In genomic region chr4:61853041-61853440, GRCh38 we compare ENCODE assay signal across 15 cellular contexts.
A peak's percentile ranks its signal among the peaks of the same experiment; 100 is the strongest.
DNase-seq lines count a peak whose midpoint lies in the region; ATAC-seq, FAIRE-seq and TF ChIP-seq lines count a peak whose summit lies in the region.
"Had no signal": no experiment of that assay in that cellular context is flagged by ENCODE, and none has a peak within 500 bp of the region (broad histone marks: within the 10 kb centered on the region; RNA-seq: fewer than 3 reads in every experiment).

No MANE protein-coding gene starts in this region.

- peak in 1 of 2 experiments; percentile 56; a peak in 1 of 3 replicates for TF ChIP-seq EP300 in H1 (IDR thresholded peaks at IDR 0.05; ENCODE audit: borderline replicate concordance in 1 of 2, low read depth in 2 of 2, low read length in 2 of 2)

- H3K9me3 ChIP-seq in H9 (ENCODE audit: control insufficient read depth, low read depth, low read length) (no peaks in the 10 kb centered on the region), H1 (ENCODE audit: insufficient read depth in 2 of 2, low read depth in 1 of 2, low read length in 1 of 2) (no peaks in the 10 kb centered on the region), iPS DF 6.9 (ENCODE audit: control insufficient read depth, insufficient read depth, low read length) (no peaks in the 10 kb centered on the region), vagina (no peaks in the 10 kb centered on the region)
- H3K9me3 ChIP-seq: BLaER1 treated with 17β-estradiol and CSF1 and Interleukin-3, amounts not matched to agents 10 nM and 100 nM had no signal

- H3K4me1 Mint-ChIP-seq in H9 (peaks cover 25 to 26% of the 10 kb centered on the region in 2 experiments), progenitor cell of endocrine pancreas (ENCODE audit: low read depth) (no peaks in the 10 kb centered on the region)
- H3K4me1 Mint-ChIP-seq: CD4-positive, CD25-positive, alpha-beta regulatory T cell; IgD-negative memory B cell had no signal

- H3K18ac ChIP-seq in H9 (ENCODE audit: insufficient read length, low read depth, low read length): no peak overlapping the region
- H3K18ac ChIP-seq in H1 (ENCODE audit: extremely low read depth, low read length): no peak overlapping the region; the same call in 1 of the 2 replicates

- intact Hi-C loops in vagina (cut with DNase I): no loop called here

- H3K9me3 Mint-ChIP-seq in H9: peaks cover 3 to 7% of the 10 kb centered on the region in 2 experiments; a peak in 4 of 5 replicates
- no peaks in the 10 kb centered on the region for H3K9me3 Mint-ChIP-seq in progenitor cell of endocrine pancreas (ENCODE audit: low read depth)

- POLR2A ChIA-PET in H1 (lab: Charles Lee; ENCODE audit: partially characterized antibody): interaction anchor here (0.7 to 1.9 kb wide), 4 partner anchors 14 to 88 kb away, joined by 3 to 6 read pairs (median 3); no protein-coding TSS in a partner anchor

- H2AK5ac ChIP-seq in H9 (ENCODE audit: insufficient read length, low read length) (no peak overlapping the region), H1 (ENCODE audit: low read depth, low read length) (no peak overlapping the region)

- peak overlapping the region in 2 of 3 experiments; percentile 21 to 95; a peak in 4 of 7 replicates for H3K27ac Mint-ChIP-seq in H9
- H3K27ac Mint-ChIP-seq in progenitor cell of endocrine pancreas: peak overlapping the region; percentile 18
- H3K27ac Mint-ChIP-seq: IgD-negative memory B cell had no signal

- no peak overlapping the region for H3T11ph ChIP-seq in H9 (ENCODE audit: low read length)

- CTCF ChIA-PET in H1 (lab: Charles Lee; ENCODE audit: partially characterized antibody): interaction anchor here (1.3 to 1.8 kb wide), 2 partner anchors 12 to 16 kb away, joined by 3 to 7 read pairs; no protein-coding TSS in a partner anchor

- no peak for ATAC-seq in GM18517 (IDR thresholded peaks at IDR 0.05; ENCODE audit: unreplicated experiment)

- peak; percentile 70 for DNase-seq in H9
- DNase-seq in H1 (ENCODE audit: low read depth in 1 of 2, low spot score in 2 of 2): peak in 1 of 2 experiments; percentile 33
- peak; percentile 31 for DNase-seq in iPS DF 6.9 (ENCODE audit: low read depth, low spot score)
- DNase-seq in progenitor cell of endocrine pancreas (ENCODE audit: low spot score, unreplicated experiment): no peak
- no peak for DNase-seq in vagina (ENCODE audit: extremely low spot score in 2 of 2)
- no peak for DNase-seq in NCI-H524 treated with DMSO at 0.1 percent for 48 hours (lab: John Stamatoyannopoulos, UW)
- DNase-seq: ACHN; CD4-positive, CD25-positive, alpha-beta regulatory T cell; DMS53; GF-D8; KG1 had no signal

- WGBS in H9 (ENCODE audit: extremely low coverage, insufficient read length, low lambda C conversion rate): no CpG with 5 or more reads among the region's 6 CpGs
- WGBS in H1 (ENCODE audit: extremely low coverage in 1 of 2, insufficient coverage in 1 of 2, insufficient read length in 1 of 2, insufficient replicate concordance in 2 of 2, low coverage in 1 of 2, low lambda C conversion rate in 2 of 2, missing lambda C conversion rate in 1 of 2), 2 experiments: 43% methylated on average over 6 of the region's 6 CpGs; no CpG with 5 or more reads in 1 of the 2 experiments
- no CpG with 5 or more reads among the region's 6 CpGs for WGBS in iPS DF 6.9 (ENCODE audit: insufficient coverage, insufficient read length)

- H3K23ac ChIP-seq in H9 (ENCODE audit: insufficient read length, low read depth, low read length): no peak overlapping the region
- H3K23ac ChIP-seq in H1 (ENCODE audit: insufficient read length): no peak overlapping the region

- H2BK120ac ChIP-seq in H9 (ENCODE audit: low read depth, low read length, poor library complexity, severe bottlenecking) (no peak overlapping the region), H1 (replicated peaks; ENCODE audit: low read depth, low read length) (no peak overlapping the region)

- H2BK15ac ChIP-seq in H9 (ENCODE audit: low read depth, low read length) (no peak overlapping the region), H1 (ENCODE audit: low read length) (no peak overlapping the region)

- no peak overlapping the region for H4K91ac ChIP-seq in H9 (ENCODE audit: insufficient read length, low read depth, low read length)
- H4K91ac ChIP-seq in H1 (replicated peaks; ENCODE audit: insufficient read length, low read length): no peak overlapping the region

- H3K4me3 ChIP-seq in H1 (ENCODE audit: extremely low read depth in 1 of 4, insufficient read depth in 2 of 4, low read depth in 3 of 4, low read length in 4 of 4): peak overlapping the region in 1 of 4 experiments; percentile 20; a peak in 1 of 8 replicates
- H3K4me3 ChIP-seq in iPS DF 6.9 (ENCODE audit: low read length): no peak overlapping the region
- no peak overlapping the region for H3K4me3 ChIP-seq in vagina
- H3K4me3 ChIP-seq: BLaER1 treated with 17β-estradiol and CSF1 and Interleukin-3, amounts not matched to agents 10 nM and 100 nM had no signal

- H2BK12ac ChIP-seq in H9 (ENCODE audit: insufficient read length, low read depth, low read length) (no peak overlapping the region), H1 (ENCODE audit: low read depth, low read length) (no peak overlapping the region)

- H4K20me1 ChIP-seq in H9 (ENCODE audit: control insufficient read depth, insufficient read depth, insufficient read length) (no peaks in the 10 kb centered on the region), H1 (replicated peaks in 1 of 2; ENCODE audit: control insufficient read depth in 1 of 2, insufficient read depth in 2 of 2, low read length in 2 of 2) (no peaks in the 10 kb centered on the region)
- H4K20me1 ChIP-seq: BLaER1 treated with 17β-estradiol and CSF1 and Interleukin-3, amounts not matched to agents 10 nM and 100 nM had no signal

- FAIRE-seq in H1 (lab: Jason Lieb, UNC): peak; percentile 73
- FAIRE-seq: H54 had no signal

- no peaks in the 10 kb centered on the region for H3K27me3 ChIP-seq in H9 (ENCODE audit: insufficient read depth, low read length)
- 0 out of 7 replicates have a peak, but pooled peaks cover 0 to 2% (median 0%) of the 10 kb centered on the region in 4 experiments for H3K27me3 ChIP-seq in H1 (replicated peaks in 1 of 4; ENCODE audit: control insufficient read depth in 3 of 4, extremely low read depth in 1 of 4, insufficient read depth in 3 of 4, low read length in 3 of 4)
- no peaks in the 10 kb centered on the region for H3K27me3 ChIP-seq in iPS DF 6.9 (ENCODE audit: control insufficient read depth, insufficient read depth, low read length)
- H3K27me3 ChIP-seq in vagina: no peaks in the 10 kb centered on the region
- H3K27me3 ChIP-seq: BLaER1 treated with 17β-estradiol and CSF1 and Interleukin-3, amounts not matched to agents 10 nM and 100 nM had no signal

- TF ChIP-seq RAD21 in H1 (IDR thresholded peaks at IDR 0.05 in 1 of 2, conservative IDR thresholded peaks at IDR 0.05 in 1 of 2; ENCODE audit: low read depth in 2 of 2, low read length in 2 of 2): peak in 1 of 2 experiments; percentile 41; a peak in 2 of 4 replicates

- no peaks in the 10 kb centered on the region for H3K23me2 ChIP-seq in H9 (ENCODE audit: insufficient read length, low read depth, low read length, poor library complexity, severe bottlenecking)
- no peaks in the 10 kb centered on the region for H3K23me2 ChIP-seq in H1 (ENCODE audit: low read depth, low read length)

- H3K79me1 ChIP-seq in H9 (ENCODE audit: insufficient read depth, low read depth, low read length, poor library complexity, severe bottlenecking) (no peaks in the 10 kb centered on the region), H1 (ENCODE audit: low read depth, low read length) (no peaks in the 10 kb centered on the region)

- H2BK20ac ChIP-seq in H9 (ENCODE audit: low read depth, low read length, poor library complexity, severe bottlenecking) (no peak overlapping the region), H1 (ENCODE audit: low read length) (no peak overlapping the region)

- no peaks in the 10 kb centered on the region for H3K79me2 ChIP-seq in H9 (ENCODE audit: insufficient read depth, low read length)
- H3K79me2 ChIP-seq in H1 (ENCODE audit: control insufficient read depth in 1 of 2, insufficient read depth in 2 of 2, low read length in 2 of 2): no peaks in the 10 kb centered on the region

- H4K5ac ChIP-seq in H9 (ENCODE audit: insufficient read length, low read depth, low read length) (no peak overlapping the region), H1 (ENCODE audit: insufficient read length, low read depth, low read length) (no peak overlapping the region)

- H3K4me3 Mint-ChIP-seq in H9: peak overlapping the region in 1 of 2 experiments; percentile 59; a peak in 2 of 5 replicates
- H3K4me3 Mint-ChIP-seq in progenitor cell of endocrine pancreas (ENCODE audit: low read depth): no peak overlapping the region
- H3K4me3 Mint-ChIP-seq: CD4-positive, CD25-positive, alpha-beta regulatory T cell; IgD-negative memory B cell had no signal

- TF ChIP-seq CTCF in H9 (conservative IDR thresholded peaks at IDR 0.05) (no peak), H1 (IDR thresholded peaks at IDR 0.05; ENCODE audit: control extremely low read depth in 1 of 3, insufficient read depth in 1 of 3, low read depth in 1 of 3, low read length in 3 of 3) (no peak), progenitor cell of endocrine pancreas (IDR thresholded peaks at IDR 0.05; ENCODE audit: unreplicated experiment) (no peak), vagina (IDR thresholded peaks at IDR 0.05) (no peak)

- H3K56ac ChIP-seq in H9 (ENCODE audit: insufficient read length, low read depth, low read length) (no peak overlapping the region), H1 (replicated peaks; ENCODE audit: insufficient read length, low read depth, low read length) (no peak overlapping the region)

- H2AFZ ChIP-seq in H9 (ENCODE audit: low read length): no peak overlapping the region
- H2AFZ ChIP-seq in H1 (ENCODE audit: low read length): no peak overlapping the region

- no peak overlapping the region for H3K9ac ChIP-seq in H9 (ENCODE audit: extremely low read depth, insufficient read length, low read length)
- no peak overlapping the region for H3K9ac ChIP-seq in H1 (replicated peaks in 1 of 4; ENCODE audit: extremely low read depth in 1 of 4, low read depth in 3 of 4, low read length in 3 of 4)
- H3K9ac ChIP-seq: BLaER1 treated with 17β-estradiol and CSF1 and Interleukin-3, amounts not matched to agents 10 nM and 100 nM had no signal

- H3K36me3 Mint-ChIP-seq in H9 (ENCODE audit: insufficient read depth in 1 of 3, low read depth in 3 of 3): peaks cover 0 to 15% (median 2%) of the 10 kb centered on the region in 3 experiments; a peak in 5 of 7 replicates
- no peaks in the 10 kb centered on the region for H3K36me3 Mint-ChIP-seq in progenitor cell of endocrine pancreas (ENCODE audit: insufficient read depth)
- H3K36me3 Mint-ChIP-seq: CD4-positive, CD25-positive, alpha-beta regulatory T cell; IgD-negative memory B cell had no signal

- H2BK5ac ChIP-seq in H9 (ENCODE audit: insufficient read length, low read length) (no peak overlapping the region), H1 (ENCODE audit: low read depth, low read length) (no peak overlapping the region)

- no peak overlapping the region for H3K14ac ChIP-seq in H9 (ENCODE audit: insufficient read depth, low read length)
- H3K14ac ChIP-seq in H1 (ENCODE audit: insufficient read length): no peak overlapping the region

- H3K36me3 ChIP-seq in H1 (ENCODE audit: control insufficient read depth in 2 of 4, insufficient read depth in 4 of 4, low read length in 3 of 4) (no peaks in the 10 kb centered on the region), iPS DF 6.9 (ENCODE audit: control insufficient read depth, insufficient read depth, low read length) (no peaks in the 10 kb centered on the region; the same call in 1 of the 2 replicates), vagina (no peaks in the 10 kb centered on the region)
- H3K36me3 ChIP-seq: BLaER1 treated with 17β-estradiol and CSF1 and Interleukin-3, amounts not matched to agents 10 nM and 100 nM had no signal

- H3K27me3 Mint-ChIP-seq in H9 (ENCODE audit: low read depth): no peaks in the 10 kb centered on the region
- H3K27me3 Mint-ChIP-seq in progenitor cell of endocrine pancreas: no peaks in the 10 kb centered on the region
- H3K27me3 Mint-ChIP-seq: CD4-positive, CD25-positive, alpha-beta regulatory T cell; IgD-negative memory B cell had no signal

- TF ChIP-seq POLR2A in H1 (IDR thresholded peaks at IDR 0.05; ENCODE audit: control extremely low read depth in 1 of 2, low read depth in 2 of 2, low read length in 2 of 2) (no peak), vagina (IDR thresholded peaks at IDR 0.05) (no peak)

- no peak overlapping the region for H4K8ac ChIP-seq in H9 (replicated peaks; ENCODE audit: insufficient read length, low read depth, low read length)
- H4K8ac ChIP-seq in H1 (ENCODE audit: extremely low read depth, insufficient read depth, low read length): no peak overlapping the region

- H3K4me2 ChIP-seq in H9 (ENCODE audit: insufficient read depth, insufficient read length, low read length) (peak overlapping the region; percentile 16), H1 (ENCODE audit: insufficient read depth in 1 of 2, low read depth in 2 of 2, low read length in 2 of 2) (peak overlapping the region; percentile 38 to 47)
- H3K4me2 ChIP-seq: BLaER1 treated with 17β-estradiol and CSF1 and Interleukin-3, amounts not matched to agents 10 nM and 100 nM had no signal

- no peak overlapping the region for H3K27ac ChIP-seq in H9 (ENCODE audit: insufficient read length, low read depth, low read length)
- H3K27ac ChIP-seq in H1 (ENCODE audit: low read depth, low read length): no peak overlapping the region
- no peak overlapping the region for H3K27ac ChIP-seq in iPS DF 6.9 (ENCODE audit: low read length)
- no peak overlapping the region for H3K27ac ChIP-seq in vagina
- H3K27ac ChIP-seq: BLaER1 treated with 17β-estradiol and CSF1 and Interleukin-3, amounts not matched to agents 10 nM and 100 nM had no signal

- H3K4ac ChIP-seq in H9 (ENCODE audit: low read depth, low read length) (no peak overlapping the region), H1 (replicated peaks; ENCODE audit: insufficient read length, low read depth, low read length) (no peak overlapping the region)

- H3K4me1 ChIP-seq in H9 (ENCODE audit: insufficient read depth, low read length) (peaks cover 3% of the 10 kb centered on the region; the same call in 1 of the 2 replicates), H1 (replicated peaks in 1 of 4; ENCODE audit: control insufficient read depth in 3 of 4, insufficient read depth in 4 of 4, low read length in 3 of 4) (peaks cover 0 to 8% (median 4%) of the 10 kb centered on the region in 4 experiments; a peak in 4 of 7 replicates), iPS DF 6.9 (ENCODE audit: control insufficient read depth, insufficient read depth, low read length) (no peaks in the 10 kb centered on the region), vagina (no peaks in the 10 kb centered on the region)
- H3K4me1 ChIP-seq: BLaER1 treated with 17β-estradiol and CSF1 and Interleukin-3, amounts not matched to agents 10 nM and 100 nM had no signal

Comparison
In these comparisons a context has a peak if more than half of its experiments do, and no peak if none do; other contexts are left out.
1. DNase-seq: peak in H9 (single experiment) and iPS DF 6.9 (single experiment); none in progenitor cell of endocrine pancreas (single experiment), vagina (0 of 2) and NCI-H524 treated with DMSO at 0.1 percent for 48 hours (single experiment).